ENCODE assay signal across 10 cellular contexts in the genomic region with DNA sequence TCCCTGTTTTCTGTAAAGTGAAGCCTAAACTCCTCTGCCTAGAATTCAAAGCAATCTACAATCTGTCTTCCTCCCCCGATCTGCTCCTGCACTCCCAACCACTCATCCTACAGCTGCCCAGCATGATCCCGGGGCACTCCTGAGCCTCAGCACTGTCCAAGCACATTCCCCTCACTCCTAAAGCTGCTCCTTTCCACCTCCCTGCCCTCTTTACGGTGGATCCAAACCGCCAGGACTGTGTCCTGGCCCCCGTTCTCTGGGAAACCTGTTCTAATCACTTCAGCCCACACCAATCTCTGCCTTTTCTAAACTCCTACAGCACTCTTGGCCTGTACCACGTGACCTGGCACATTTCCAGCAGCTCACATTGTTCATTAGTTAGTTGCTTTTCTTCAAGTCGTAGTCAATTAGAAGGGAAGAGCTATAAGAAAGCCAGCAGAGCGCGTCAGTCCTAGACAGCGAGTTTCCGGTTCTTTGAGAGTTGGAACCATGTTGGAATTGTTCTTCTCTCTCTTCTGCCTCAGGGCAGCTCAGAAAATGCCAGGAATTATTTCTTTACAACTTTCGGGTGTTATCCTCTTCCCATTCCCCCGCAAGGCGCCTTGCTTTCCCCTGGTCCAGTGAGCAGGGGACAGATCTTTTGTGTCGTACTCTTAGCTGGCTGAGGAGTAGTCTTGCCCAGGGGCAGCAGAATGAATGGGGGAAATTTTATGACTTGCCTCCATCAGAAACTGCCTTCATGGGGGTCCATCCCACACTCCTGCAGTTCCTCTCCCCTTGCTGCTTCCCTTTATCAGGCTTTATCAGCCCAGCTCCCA.
A peak's percentile ranks its signal among the peaks of the same experiment; 100 is the strongest.
DNase-seq lines count a peak whose midpoint lies in the region; ATAC-seq and TF ChIP-seq lines count a peak whose summit lies in the region.
"Had no signal": no experiment of that assay in that cellular context is flagged by ENCODE, and none has a peak within 500 bp of the region (broad histone marks: within the 10 kb centered on the region; RNA-seq: fewer than 3 reads in every experiment).

No MANE protein-coding gene starts in this region.

- in situ Hi-C loops in brain microvascular endothelial cell (cut with HindIII; ENCODE audit: low pct_ligation_motif_present, low sequenced_read_pairs): no loop called here

- peak overlapping the region; percentile 42; the same call in 1 of the 2 replicates for H3K27ac ChIP-seq in HUES6 (ENCODE audit: low read depth, low read length)
- H3K27ac ChIP-seq in brain microvascular endothelial cell: no peak overlapping the region
- H3K27ac ChIP-seq: colonic mucosa, parathyroid adenoma had no signal

- H3K9me3 ChIP-seq in HUES6 (ENCODE audit: control insufficient read depth, insufficient read depth, low read depth, low read length): no peaks in the 10 kb centered on the region
- H3K9me3 ChIP-seq: colonic mucosa had no signal

- H3K27me3 ChIP-seq in HUES6 (ENCODE audit: control insufficient read depth, insufficient read depth, low read length): no peaks in the 10 kb centered on the region
- H3K27me3 ChIP-seq in brain microvascular endothelial cell (replicated peaks): no peaks in the 10 kb centered on the region
- H3K27me3 ChIP-seq: colonic mucosa had no signal

- peaks cover 10% of the 10 kb centered on the region for H3K4me1 Mint-ChIP-seq in WTC11

- H3K27ac Mint-ChIP-seq in WTC11: peak overlapping the region; percentile 20; the same call in 1 of the 2 replicates

- CTCF ChIA-PET in WTC11 (lab: Charles Lee): interaction anchor here (0.6 to 4.7 kb wide), 8 partner anchors 8 to 216 kb away, joined by 3 to 59 read pairs (median 3); a partner anchor contains a TSS

- H3K36me3 ChIP-seq in HUES6 (ENCODE audit: control insufficient read depth, insufficient read depth, low read length): no peaks in the 10 kb centered on the region
- no peaks in the 10 kb centered on the region for H3K36me3 ChIP-seq in brain microvascular endothelial cell (replicated peaks)
- H3K36me3 ChIP-seq: colonic mucosa had no signal

- peaks cover 21% of the 10 kb centered on the region for H3K27me3 Mint-ChIP-seq in WTC11 (ENCODE audit: low read depth)

- peak; percentile 48 for ATAC-seq in WTC11

- H3K9ac ChIP-seq in HUES6 (ENCODE audit: low read length): peak overlapping the region; percentile 14
- H3K9ac ChIP-seq: parathyroid adenoma had no signal

- H3K4me1 ChIP-seq in HUES6 (ENCODE audit: control insufficient read depth, insufficient read depth, low read length): peaks cover 26% of the 10 kb centered on the region; the same call in 1 of the 2 replicates
- H3K4me1 ChIP-seq: colonic mucosa, parathyroid adenoma had no signal

- H3K4me3 ChIP-seq in HUES6 (ENCODE audit: low read depth, low read length): no peak overlapping the region
- no peak overlapping the region for H3K4me3 ChIP-seq in retinal pigment epithelial cell (ENCODE audit: low read length)
- H3K4me3 ChIP-seq in brain microvascular endothelial cell (ENCODE audit: low read depth, low read length): no peak overlapping the region
- H3K4me3 ChIP-seq: colonic mucosa had no signal

- no peak overlapping the region for H3K4me3 Mint-ChIP-seq in WTC11

- no peaks in the 10 kb centered on the region for H3K36me3 Mint-ChIP-seq in WTC11

- H3K9me3 Mint-ChIP-seq in WTC11: no peaks in the 10 kb centered on the region

- POLR2A ChIA-PET in WTC11 (lab: Charles Lee): no interaction called here

- no peak for TF ChIP-seq CTCF in WTC11 (IDR thresholded peaks at IDR 0.05)
- TF ChIP-seq CTCF in retinal pigment epithelial cell (conservative IDR thresholded peaks at IDR 0.05; ENCODE audit: low read depth, low read length): no peak
- no peak for TF ChIP-seq CTCF in brain microvascular endothelial cell (IDR thresholded peaks at IDR 0.05; ENCODE audit: low read depth, low read length, missing control alignments)

- DNase-seq in WTC11 (ENCODE audit: low spot score) (no peak), foreskin melanocyte (peak; percentile 97), retinal pigment epithelial cell (ENCODE audit: low read depth) (peak; percentile 68), brain microvascular endothelial cell (no peak), HPDE6-E6E7 (ENCODE audit: extremely low spot score) (no peak), cerebellar cortex (ENCODE audit: low spot score) (no peak)
- DNase-seq: colonic mucosa, SIG-M5 had no signal

TF ChIP-seq in WTC11, 78 proteins besides CTCF, POLR2A, EP300 and RAD21:
- TF ChIP-seq ZNF416 (CRISPR knock-in tag; IDR thresholded peaks at IDR 0.05): no peak
- TF ChIP-seq, protein P1, sequence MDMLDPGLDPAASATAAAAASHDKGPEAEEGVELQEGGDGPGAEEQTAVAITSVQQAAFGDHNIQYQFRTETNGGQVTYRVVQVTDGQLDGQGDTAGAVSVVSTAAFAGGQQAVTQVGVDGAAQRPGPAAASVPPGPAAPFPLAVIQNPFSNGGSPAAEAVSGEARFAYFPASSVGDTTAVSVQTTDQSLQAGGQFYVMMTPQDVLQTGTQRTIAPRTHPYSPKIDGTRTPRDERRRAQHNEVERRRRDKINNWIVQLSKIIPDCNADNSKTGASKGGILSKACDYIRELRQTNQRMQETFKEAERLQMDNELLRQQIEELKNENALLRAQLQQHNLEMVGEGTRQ (CRISPR knock-in tag; IDR thresholded peaks at IDR 0.05): peak; percentile 68

Comparison
In these comparisons a context has a peak if more than half of its experiments do, and no peak if none do; other contexts are left out.
1. DNase-seq: peak in foreskin melanocyte (single experiment) and retinal pigment epithelial cell (single experiment); none in WTC11 (single experiment), brain microvascular endothelial cell (single experiment), HPDE6-E6E7 (single experiment) and cerebellar cortex (single experiment).